Comparison of ENCODE assay signal across 1 cellular context in the genomic region with DNA sequence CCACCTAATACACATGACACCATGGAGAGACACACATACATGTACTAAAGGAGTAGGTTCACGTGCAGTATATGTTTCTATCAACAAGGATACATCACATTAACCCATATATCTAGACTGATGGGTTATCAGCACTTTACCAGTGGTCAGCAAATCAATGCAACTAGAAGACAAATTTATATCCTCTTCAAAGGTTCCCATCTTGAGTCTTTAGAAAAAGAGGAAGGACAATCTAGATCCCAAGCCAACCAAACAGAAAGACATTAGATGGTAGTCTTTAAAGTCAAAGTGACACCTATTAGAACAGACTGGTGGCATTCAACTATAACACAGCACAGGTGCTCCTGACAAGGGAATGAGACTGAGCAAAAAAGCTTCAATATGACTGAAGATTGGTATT.
TF ChIP-seq lines count a peak whose summit lies in the region.

No MANE protein-coding gene starts in this region.

TF ChIP-seq in HepG2, 621 proteins besides CTCF, POLR2A, EP300 and RAD21 (continued from another document):
- TF ChIP-seq, protein P1, sequence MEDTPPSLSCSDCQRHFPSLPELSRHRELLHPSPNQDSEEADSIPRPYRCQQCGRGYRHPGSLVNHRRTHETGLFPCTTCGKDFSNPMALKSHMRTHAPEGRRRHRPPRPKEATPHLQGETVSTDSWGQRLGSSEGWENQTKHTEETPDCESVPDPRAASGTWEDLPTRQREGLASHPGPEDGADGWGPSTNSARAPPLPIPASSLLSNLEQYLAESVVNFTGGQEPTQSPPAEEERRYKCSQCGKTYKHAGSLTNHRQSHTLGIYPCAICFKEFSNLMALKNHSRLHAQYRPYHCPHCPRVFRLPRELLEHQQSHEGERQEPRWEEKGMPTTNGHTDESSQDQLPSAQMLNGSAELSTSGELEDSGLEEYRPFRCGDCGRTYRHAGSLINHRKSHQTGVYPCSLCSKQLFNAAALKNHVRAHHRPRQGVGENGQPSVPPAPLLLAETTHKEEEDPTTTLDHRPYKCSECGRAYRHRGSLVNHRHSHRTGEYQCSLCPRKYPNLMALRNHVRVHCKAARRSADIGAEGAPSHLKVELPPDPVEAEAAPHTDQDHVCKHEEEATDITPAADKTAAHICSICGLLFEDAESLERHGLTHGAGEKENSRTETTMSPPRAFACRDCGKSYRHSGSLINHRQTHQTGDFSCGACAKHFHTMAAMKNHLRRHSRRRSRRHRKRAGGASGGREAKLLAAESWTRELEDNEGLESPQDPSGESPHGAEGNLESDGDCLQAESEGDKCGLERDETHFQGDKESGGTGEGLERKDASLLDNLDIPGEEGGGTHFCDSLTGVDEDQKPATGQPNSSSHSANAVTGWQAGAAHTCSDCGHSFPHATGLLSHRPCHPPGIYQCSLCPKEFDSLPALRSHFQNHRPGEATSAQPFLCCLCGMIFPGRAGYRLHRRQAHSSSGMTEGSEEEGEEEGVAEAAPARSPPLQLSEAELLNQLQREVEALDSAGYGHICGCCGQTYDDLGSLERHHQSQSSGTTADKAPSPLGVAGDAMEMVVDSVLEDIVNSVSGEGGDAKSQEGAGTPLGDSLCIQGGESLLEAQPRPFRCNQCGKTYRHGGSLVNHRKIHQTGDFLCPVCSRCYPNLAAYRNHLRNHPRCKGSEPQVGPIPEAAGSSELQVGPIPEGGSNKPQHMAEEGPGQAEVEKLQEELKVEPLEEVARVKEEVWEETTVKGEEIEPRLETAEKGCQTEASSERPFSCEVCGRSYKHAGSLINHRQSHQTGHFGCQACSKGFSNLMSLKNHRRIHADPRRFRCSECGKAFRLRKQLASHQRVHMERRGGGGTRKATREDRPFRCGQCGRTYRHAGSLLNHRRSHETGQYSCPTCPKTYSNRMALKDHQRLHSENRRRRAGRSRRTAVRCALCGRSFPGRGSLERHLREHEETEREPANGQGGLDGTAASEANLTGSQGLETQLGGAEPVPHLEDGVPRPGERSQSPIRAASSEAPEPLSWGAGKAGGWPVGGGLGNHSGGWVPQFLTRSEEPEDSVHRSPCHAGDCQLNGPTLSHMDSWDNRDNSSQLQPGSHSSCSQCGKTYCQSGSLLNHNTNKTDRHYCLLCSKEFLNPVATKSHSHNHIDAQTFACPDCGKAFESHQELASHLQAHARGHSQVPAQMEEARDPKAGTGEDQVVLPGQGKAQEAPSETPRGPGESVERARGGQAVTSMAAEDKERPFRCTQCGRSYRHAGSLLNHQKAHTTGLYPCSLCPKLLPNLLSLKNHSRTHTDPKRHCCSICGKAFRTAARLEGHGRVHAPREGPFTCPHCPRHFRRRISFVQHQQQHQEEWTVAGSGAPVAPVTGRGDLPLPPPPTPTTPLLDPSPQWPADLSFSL (CRISPR knock-in tag; IDR thresholded peaks at IDR 0.05): no peak
- no peak for TF ChIP-seq POLR2G (IDR thresholded peaks at IDR 0.05; ENCODE audit: low read depth, low read length)
- TF ChIP-seq MTA1 (CRISPR knock-in tag; IDR thresholded peaks at IDR 0.05; ENCODE audit: borderline replicate concordance): no peak
- TF ChIP-seq RBAK (CRISPR knock-in tag; IDR thresholded peaks at IDR 0.05): no peak
- no peak for TF ChIP-seq ZSCAN21 (CRISPR knock-in tag; IDR thresholded peaks at IDR 0.05; ENCODE audit: borderline replicate concordance)
- no peak for TF ChIP-seq PHF5A (CRISPR knock-in tag; IDR thresholded peaks at IDR 0.05; ENCODE audit: low read depth, unreplicated experiment)
- no peak for TF ChIP-seq FLYWCH1 (CRISPR knock-in tag; IDR thresholded peaks at IDR 0.05)
- TF ChIP-seq ZNF724P (CRISPR knock-in tag; IDR thresholded peaks at IDR 0.05; ENCODE audit: borderline replicate concordance): no peak
- TF ChIP-seq NR2F1 (CRISPR knock-in tag; IDR thresholded peaks at IDR 0.05): no peak
- no peak for TF ChIP-seq KDM5B (CRISPR knock-in tag; IDR thresholded peaks at IDR 0.05; ENCODE audit: borderline replicate concordance)
- TF ChIP-seq, protein P2, sequence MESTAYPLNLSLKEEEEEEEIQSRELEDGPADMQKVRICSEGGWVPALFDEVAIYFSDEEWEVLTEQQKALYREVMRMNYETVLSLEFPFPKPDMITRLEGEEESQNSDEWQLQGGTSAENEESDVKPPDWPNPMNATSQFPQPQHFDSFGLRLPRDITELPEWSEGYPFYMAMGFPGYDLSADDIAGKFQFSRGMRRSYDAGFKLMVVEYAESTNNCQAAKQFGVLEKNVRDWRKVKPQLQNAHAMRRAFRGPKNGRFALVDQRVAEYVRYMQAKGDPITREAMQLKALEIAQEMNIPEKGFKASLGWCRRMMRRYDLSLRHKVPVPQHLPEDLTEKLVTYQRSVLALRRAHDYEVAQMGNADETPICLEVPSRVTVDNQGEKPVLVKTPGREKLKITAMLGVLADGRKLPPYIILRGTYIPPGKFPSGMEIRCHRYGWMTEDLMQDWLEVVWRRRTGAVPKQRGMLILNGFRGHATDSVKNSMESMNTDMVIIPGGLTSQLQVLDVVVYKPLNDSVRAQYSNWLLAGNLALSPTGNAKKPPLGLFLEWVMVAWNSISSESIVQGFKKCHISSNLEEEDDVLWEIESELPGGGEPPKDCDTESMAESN (CRISPR knock-in tag; conservative IDR thresholded peaks at IDR 0.05): no peak
- TF ChIP-seq, protein P3, sequence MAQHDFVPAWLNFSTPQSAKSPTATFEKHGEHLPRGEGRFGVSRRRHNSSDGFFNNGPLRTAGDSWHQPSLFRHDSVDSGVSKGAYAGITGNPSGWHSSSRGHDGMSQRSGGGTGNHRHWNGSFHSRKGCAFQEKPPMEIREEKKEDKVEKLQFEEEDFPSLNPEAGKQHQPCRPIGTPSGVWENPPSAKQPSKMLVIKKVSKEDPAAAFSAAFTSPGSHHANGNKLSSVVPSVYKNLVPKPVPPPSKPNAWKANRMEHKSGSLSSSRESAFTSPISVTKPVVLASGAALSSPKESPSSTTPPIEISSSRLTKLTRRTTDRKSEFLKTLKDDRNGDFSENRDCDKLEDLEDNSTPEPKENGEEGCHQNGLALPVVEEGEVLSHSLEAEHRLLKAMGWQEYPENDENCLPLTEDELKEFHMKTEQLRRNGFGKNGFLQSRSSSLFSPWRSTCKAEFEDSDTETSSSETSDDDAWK (CRISPR knock-in tag; IDR thresholded peaks at IDR 0.05): no peak
- no peak for TF ChIP-seq ZNF33B (CRISPR knock-in tag; IDR thresholded peaks at IDR 0.05)
- TF ChIP-seq ZNF292 (CRISPR knock-in tag; IDR thresholded peaks at IDR 0.05; ENCODE audit: borderline replicate concordance, low read depth): no peak
- no peak for TF ChIP-seq PRPF4 (IDR thresholded peaks at IDR 0.05; ENCODE audit: low read depth, low read length, poor library complexity, severe bottlenecking)
- TF ChIP-seq, protein P4, sequence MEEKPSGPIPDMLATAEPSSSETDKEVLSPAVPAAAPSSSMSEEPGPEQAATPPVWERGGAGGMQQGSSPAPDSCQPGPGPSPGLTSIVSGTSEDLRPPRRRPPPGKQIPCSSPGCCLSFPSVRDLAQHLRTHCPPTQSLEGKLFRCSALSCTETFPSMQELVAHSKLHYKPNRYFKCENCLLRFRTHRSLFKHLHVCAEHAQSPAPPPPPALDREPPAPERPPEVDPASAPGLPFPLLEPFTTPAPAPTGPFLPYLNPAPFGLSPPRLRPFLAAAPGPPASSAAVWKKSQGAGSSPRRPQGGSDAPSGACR (CRISPR knock-in tag; IDR thresholded peaks at IDR 0.05): 0 out of 2 replicates have a peak, but pooled peaks have one; percentile 32
TF ChIP-seq in HepG2: peak in this region for 7.
